ENCODE assay signal across 8 cellular contexts in genomic region chr6:31272856-31273626, GRCh38. TPM values are rescaled to one million over a fixed set of nuclear protein-coding genes. Genes with fewer than 3 reads are reported as not detected.
DNase-seq lines count a peak whose midpoint lies in the region; TF ChIP-seq lines count a peak whose summit lies in the region.

No MANE protein-coding gene starts in this region.

- no peak for TF ChIP-seq POLR2A in transverse colon (IDR thresholded peaks at IDR 0.05)

- H3K9me3 ChIP-seq in mesenchymal stem cell (ENCODE audit: control insufficient read depth, low read length) (peaks cover 9% of the 10 kb centered on the region), transverse colon (no peaks in the 10 kb centered on the region)

- no peak overlapping the region for H2BK15ac ChIP-seq in mesenchymal stem cell (ENCODE audit: low read depth, poor library complexity, severe bottlenecking)

- H3K27me3 ChIP-seq in mesenchymal stem cell (ENCODE audit: control insufficient read depth in 1 of 2, insufficient read depth in 1 of 2, low read length in 2 of 2) (peaks cover 15 to 32% of the 10 kb centered on the region in 2 experiments), transverse colon (no peaks in the 10 kb centered on the region)

- H3K36me3 ChIP-seq in mesenchymal stem cell (ENCODE audit: control insufficient read depth in 1 of 2, insufficient read depth in 2 of 2, low read depth in 1 of 2, low read length in 2 of 2) (peaks cover 23% of the 10 kb centered on the region in 2 experiments), transverse colon (no peaks in the 10 kb centered on the region)

- no peaks in the 10 kb centered on the region for H3K27me3 Mint-ChIP-seq in activated naive CD4-positive, alpha-beta T cell treated with anti-CD3 and anti-CD28 coated beads, Interleukin-2, amount 50 U/mL, for 24 hours

- 59% methylated on average over 6 of the region's 10 CpGs for whole genome bisulfite sequencing in mesenchymal stem cell
- WGBS in transverse colon (ENCODE audit: low coverage in 1 of 2), 2 donors = 52 to 58% methylated on average over 9 to 10 of the region's 10 CpGs

- peak overlapping the region; percentile 96 for H3K27ac Mint-ChIP-seq in activated naive CD4-positive, alpha-beta T cell treated with anti-CD3 and anti-CD28 coated beads, Interleukin-2, amount 50 U/mL, for 24 hours

- intact Hi-C loops in transverse colon (cut with DNase I; ENCODE audit: low total_unique reads) = no loop called here

- H3K36me3 Mint-ChIP-seq in activated naive CD4-positive, alpha-beta T cell treated with anti-CD3 and anti-CD28 coated beads, Interleukin-2, amount 50 U/mL, for 24 hours = peaks cover 17% of the 10 kb centered on the region

- H3K4me3 ChIP-seq in mesenchymal stem cell (ENCODE audit: insufficient read depth in 1 of 2, low read depth in 1 of 2, low read length in 2 of 2) = peak overlapping the region in 1 of 2 experiments; percentile 86
- H3K4me3 ChIP-seq in transverse colon = peak overlapping the region in 3 of 4 donors; percentile 41 to 89 (median 79)

- in situ Hi-C loops in transverse colon (cut with MboI; ENCODE audit: low pct_ligation_motif_present in 1 of 4, low pct_unique_long_range_greater_than_20kb in 1 of 4, low sequenced_read_pairs in 3 of 4) = no loop called here

- no peaks in the 10 kb centered on the region for H3K9me3 Mint-ChIP-seq in activated naive CD4-positive, alpha-beta T cell treated with anti-CD3 and anti-CD28 coated beads, Interleukin-2, amount 50 U/mL, for 24 hours

- no peak overlapping the region for H2BK5ac ChIP-seq in mesenchymal stem cell (ENCODE audit: low read depth, low read length, poor library complexity, severe bottlenecking)

- H3K4me2 ChIP-seq in mesenchymal stem cell (ENCODE audit: low read length, poor library complexity, severe bottlenecking) = no peak overlapping the region

- no peak for TF ChIP-seq EP300 in transverse colon (IDR thresholded peaks at IDR 0.05; ENCODE audit: low read depth)

- peaks cover 7% of the 10 kb centered on the region for H3K79me1 ChIP-seq in mesenchymal stem cell (replicated peaks; ENCODE audit: low read length, poor library complexity, severe bottlenecking)

- no peak overlapping the region for H3K14ac ChIP-seq in mesenchymal stem cell (ENCODE audit: low read length in 2 of 2)

- H2BK120ac ChIP-seq in mesenchymal stem cell (ENCODE audit: low read depth, low read length) = no peak overlapping the region

- H3K4ac ChIP-seq in mesenchymal stem cell (ENCODE audit: low read depth in 1 of 2, low read length in 2 of 2) = no peak overlapping the region

- TF ChIP-seq CTCF in transverse colon (IDR thresholded peaks at IDR 0.05) = no peak

- H2BK12ac ChIP-seq in mesenchymal stem cell (ENCODE audit: low read length in 2 of 2) = no peak overlapping the region

- no peak overlapping the region for H4K8ac ChIP-seq in mesenchymal stem cell (ENCODE audit: low read length)

- no peak overlapping the region for H2AK5ac ChIP-seq in mesenchymal stem cell (ENCODE audit: low read length, severe bottlenecking)

- no peak overlapping the region for H3K18ac ChIP-seq in mesenchymal stem cell (ENCODE audit: low read depth in 1 of 2, low read length in 2 of 2)

- no peak overlapping the region for H2AFZ ChIP-seq in mesenchymal stem cell (ENCODE audit: low read depth, low read length)

- peaks cover 41% of the 10 kb centered on the region for H3K4me1 Mint-ChIP-seq in activated naive CD4-positive, alpha-beta T cell treated with anti-CD3 and anti-CD28 coated beads, Interleukin-2, amount 50 U/mL, for 24 hours

- no peak overlapping the region for H4K91ac ChIP-seq in mesenchymal stem cell (ENCODE audit: low read length)

- H3K4me1 ChIP-seq in mesenchymal stem cell (ENCODE audit: control insufficient read depth, insufficient read depth, low read depth, low read length) (peaks cover 8% of the 10 kb centered on the region), transverse colon (peaks cover 0 to 15% (median 6%) of the 10 kb centered on the region in 4 donors)

- peak overlapping the region; percentile 95 for H3K4me3 Mint-ChIP-seq in activated naive CD4-positive, alpha-beta T cell treated with anti-CD3 and anti-CD28 coated beads, Interleukin-2, amount 50 U/mL, for 24 hours

- no peak overlapping the region for H3K27ac ChIP-seq in mesenchymal stem cell (ENCODE audit: low read length, poor library complexity, severe bottlenecking)
- peak overlapping the region; percentile 78 to 100 (median 98) for H3K27ac ChIP-seq in transverse colon

- peak; percentile 38 for DNase-seq in activated T-cell treated with anti-CD3 and anti-CD28 coated beads, Interleukin-2, amount 50 U/mL, for 1 hour
- DNase-seq in activated T-cell treated with anti-CD3 and anti-CD28 coated beads for 4 hours (no peak), mesenchymal stem cell (no peak), transverse colon (no peak), NCI-H345 treated with DMSO at 0.1 percent for 48 hours (lab: John Stamatoyannopoulos, UW; ENCODE audit: unreplicated experiment) (no peak), HUDEP-2 (lab: John Stamatoyannopoulos, UW; ENCODE audit: unreplicated experiment in 76 of 76) (no peak), SK-N-DZ (ENCODE audit: low spot score) (no peak)

- no peak overlapping the region for H3K23ac ChIP-seq in mesenchymal stem cell (ENCODE audit: low read length in 2 of 2)

- peak overlapping the region; percentile 92 for H3K9ac ChIP-seq in mesenchymal stem cell (ENCODE audit: low read length)

RNA-seq across cellular contexts. Expression of gene HLA-C, which starts 1.1 kb away (rescaled TPM):
- 860 TPM for polyA plus RNA-seq in mesenchymal stem cell (2013, experiment 1 of 2)
- polyA plus RNA-seq in mesenchymal stem cell (2013, experiment 2 of 2) = 956 TPM
- total RNA-seq in transverse colon = 1,000 to 10,000 TPM in 3 of 4 donors, 100 to 1,000 TPM in 1; 200 to 1,614 (median 1,271) TPM
- polyA plus RNA-seq in SK-N-DZ (2014; cell fraction: cytosol; rRNA removed) = not detected in 2 replicates
- 0.24 and 1.6 TPM in 2 replicates for polyA plus RNA-seq in SK-N-DZ (2014; cell fraction: nucleus; rRNA removed)
